2 cellular contexts compared by ENCODE assay signal in the genomic region with DNA sequence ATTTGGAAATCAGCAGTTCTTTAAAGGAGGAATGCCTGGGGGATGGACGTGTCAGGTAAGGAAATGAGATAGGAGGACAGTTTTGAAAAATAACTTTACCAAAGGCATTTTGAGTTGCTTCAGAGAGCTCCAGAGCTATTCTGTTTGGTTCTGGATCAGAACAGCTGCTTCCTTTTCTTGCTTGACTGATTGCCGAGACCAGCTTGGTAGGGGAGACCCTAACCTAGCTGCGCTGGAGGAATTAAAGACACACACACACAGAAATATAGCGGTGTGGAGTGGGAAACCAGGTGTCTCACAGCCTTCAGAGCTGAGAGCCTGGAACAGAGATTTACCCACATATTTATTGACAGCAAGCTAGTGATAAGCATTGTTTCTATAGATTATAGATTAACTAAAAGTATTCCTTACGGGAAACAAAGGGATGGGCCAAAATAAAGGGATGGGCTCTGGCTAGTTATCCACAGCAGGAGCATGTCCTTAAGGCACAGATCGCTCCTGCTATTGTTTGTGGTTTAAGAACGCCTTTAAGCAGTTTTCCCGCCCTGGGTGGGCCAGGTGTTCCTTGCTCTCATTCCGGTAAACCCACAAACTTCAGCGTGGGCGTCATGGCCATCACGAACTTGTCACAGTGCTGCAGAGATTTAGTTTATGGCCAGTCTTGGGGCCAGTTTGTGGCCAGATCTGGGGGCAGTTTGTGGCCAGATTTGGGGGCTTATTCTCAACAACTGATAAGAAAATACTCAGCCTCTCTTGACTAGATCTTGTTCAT.
TF ChIP-seq lines count a peak whose summit lies in the region.

No MANE protein-coding gene starts in this region.

TF ChIP-seq in HEK293T, 16 proteins besides CTCF, POLR2A, EP300 and RAD21:
- TF ChIP-seq L3MBTL2 (conservative IDR thresholded peaks at IDR 0.05) (peak; percentile 43), HDGF (IDR thresholded peaks at IDR 0.05; ENCODE audit: borderline replicate concordance) (no peak), TARDBP (IDR thresholded peaks at IDR 0.05) (no peak), SUZ12 (IDR thresholded peaks at IDR 0.05) (no peak)

TF ChIP-seq in H1, 55 proteins besides CTCF, POLR2A, EP300 and RAD21:
- TF ChIP-seq CTBP2 (IDR thresholded peaks at IDR 0.05; ENCODE audit: borderline replicate concordance, insufficient read depth, insufficient read length, low read length) (no peak), SIX5 (IDR thresholded peaks at IDR 0.05; ENCODE audit: low read depth, low read length) (no peak)
- TF ChIP-seq, protein P1, sequence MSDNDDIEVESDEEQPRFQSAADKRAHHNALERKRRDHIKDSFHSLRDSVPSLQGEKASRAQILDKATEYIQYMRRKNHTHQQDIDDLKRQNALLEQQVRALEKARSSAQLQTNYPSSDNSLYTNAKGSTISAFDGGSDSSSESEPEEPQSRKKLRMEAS (IDR thresholded peaks at IDR 0.05), result peak; percentile 43
- TF ChIP-seq, protein P2, sequence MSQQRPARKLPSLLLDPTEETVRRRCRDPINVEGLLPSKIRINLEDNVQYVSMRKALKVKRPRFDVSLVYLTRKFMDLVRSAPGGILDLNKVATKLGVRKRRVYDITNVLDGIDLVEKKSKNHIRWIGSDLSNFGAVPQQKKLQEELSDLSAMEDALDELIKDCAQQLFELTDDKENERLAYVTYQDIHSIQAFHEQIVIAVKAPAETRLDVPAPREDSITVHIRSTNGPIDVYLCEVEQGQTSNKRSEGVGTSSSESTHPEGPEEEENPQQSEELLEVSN (IDR thresholded peaks at IDR 0.05), result peak; percentile 83
